ENCODE assay signal across 1 cellular context in genomic region chr5:71586941-71587708, GRCh38.
TF ChIP-seq lines count a peak whose summit lies in the region.

Gene MCCC2, plus strand, starts transcription at chr5:71587340. Its CDS starts 86 bp downstream, at chr5:71587426.

TF ChIP-seq in GM12878, 131 proteins besides CTCF, POLR2A, EP300 and RAD21 (continued from another document):
- no peak for TF ChIP-seq RELA (IDR thresholded peaks at IDR 0.05; ENCODE audit: borderline replicate concordance, partially characterized antibody)
- 0 out of 4 replicates have a peak, but pooled peaks of 1 of the 2 experiments have one; percentile 53 for TF ChIP-seq SRF (IDR thresholded peaks at IDR 0.05; ENCODE audit: low read depth in 2 of 2, low read length in 2 of 2)
- TF ChIP-seq IRF5 (IDR thresholded peaks at IDR 0.05; ENCODE audit: borderline replicate concordance), result 0 out of 2 replicates have a peak, but pooled peaks have one; percentile 23
- no peak for TF ChIP-seq KAT2A (conservative IDR thresholded peaks at IDR 0.05; ENCODE audit: control insufficient read depth, low read depth, low read length)
- peak in 1 of 2 experiments; percentile 40; a peak in 2 of 4 replicates for TF ChIP-seq IKZF2 (IDR thresholded peaks at IDR 0.05)
- no peak for TF ChIP-seq SUPT20H (IDR thresholded peaks at IDR 0.05; ENCODE audit: borderline replicate concordance, control insufficient read depth, low read depth, low read length)
- TF ChIP-seq FOS (IDR thresholded peaks at IDR 0.05; ENCODE audit: borderline replicate concordance, extremely low read depth, insufficient read length), result peak; percentile 30
- TF ChIP-seq IRF4 (IDR thresholded peaks at IDR 0.05; ENCODE audit: low read depth, low read length), result 0 out of 2 replicates have a peak, but pooled peaks have one; percentile 6
- TF ChIP-seq LARP7 (IDR thresholded peaks at IDR 0.05), result peak; percentile 73; the same call in 1 of the 2 replicates
- peak; percentile 73; the same call in 1 of the 2 replicates for TF ChIP-seq RB1 (IDR thresholded peaks at IDR 0.05; ENCODE audit: borderline replicate concordance)
- TF ChIP-seq POLR2AphosphoS2 (IDR thresholded peaks at IDR 0.05; ENCODE audit: low read depth, low read length), result peak; percentile 81; the same call in 1 of the 2 replicates
- peak in 1 of 2 experiments; percentile 87; a peak in 2 of 3 replicates for TF ChIP-seq EGR1 (IDR thresholded peaks at IDR 0.05; ENCODE audit: borderline replicate concordance in 1 of 2, low read depth in 2 of 2, low read length in 2 of 2)
- TF ChIP-seq YBX1 (IDR thresholded peaks at IDR 0.05), result no peak
- TF ChIP-seq MEF2B (IDR thresholded peaks at IDR 0.05; ENCODE audit: partially characterized antibody, poor library complexity, severe bottlenecking), result peak; percentile 42
- TF ChIP-seq, protein P1, sequence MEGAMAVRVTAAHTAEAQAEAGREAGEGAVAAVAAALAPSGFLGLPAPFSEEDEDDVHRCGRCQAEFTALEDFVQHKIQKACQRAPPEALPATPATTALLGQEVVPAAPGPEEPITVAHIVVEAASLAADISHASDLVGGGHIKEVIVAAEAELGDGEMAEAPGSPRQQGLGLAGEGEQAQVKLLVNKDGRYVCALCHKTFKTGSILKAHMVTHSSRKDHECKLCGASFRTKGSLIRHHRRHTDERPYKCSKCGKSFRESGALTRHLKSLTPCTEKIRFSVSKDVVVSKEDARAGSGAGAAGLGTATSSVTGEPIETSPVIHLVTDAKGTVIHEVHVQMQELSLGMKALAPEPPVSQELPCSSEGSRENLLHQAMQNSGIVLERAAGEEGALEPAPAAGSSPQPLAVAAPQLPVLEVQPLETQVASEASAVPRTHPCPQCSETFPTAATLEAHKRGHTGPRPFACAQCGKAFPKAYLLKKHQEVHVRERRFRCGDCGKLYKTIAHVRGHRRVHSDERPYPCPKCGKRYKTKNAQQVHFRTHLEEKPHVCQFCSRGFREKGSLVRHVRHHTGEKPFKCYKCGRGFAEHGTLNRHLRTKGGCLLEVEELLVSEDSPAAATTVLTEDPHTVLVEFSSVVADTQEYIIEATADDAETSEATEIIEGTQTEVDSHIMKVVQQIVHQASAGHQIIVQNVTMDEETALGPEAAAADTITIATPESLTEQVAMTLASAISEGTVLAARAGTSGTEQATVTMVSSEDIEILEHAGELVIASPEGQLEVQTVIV (IDR thresholded peaks at IDR 0.05; ENCODE audit: borderline replicate concordance, partially characterized antibody), result no peak
- no peak for TF ChIP-seq ZBTB33 (IDR thresholded peaks at IDR 0.05)
- TF ChIP-seq ZNF687 (IDR thresholded peaks at IDR 0.05), result peak; percentile 63
- no peak for TF ChIP-seq SUZ12 (IDR thresholded peaks at IDR 0.05; ENCODE audit: unreplicated experiment)
- TF ChIP-seq GABPA (IDR thresholded peaks at IDR 0.05; ENCODE audit: low read depth), result no peak
- TF ChIP-seq BCL3 (IDR thresholded peaks at IDR 0.05; ENCODE audit: borderline replicate concordance, insufficient read depth, low read depth, low read length, poor library complexity, severe bottlenecking), result peak; percentile 38
- TF ChIP-seq PBX3 (IDR thresholded peaks at IDR 0.05; ENCODE audit: insufficient replicate concordance, low read depth, low read length), result peak; percentile 1
- peak; percentile 33 for TF ChIP-seq NR2C1 (IDR thresholded peaks at IDR 0.05)
- no peak for TF ChIP-seq NFXL1 (IDR thresholded peaks at IDR 0.05; ENCODE audit: borderline replicate concordance)
- TF ChIP-seq SP1 (IDR thresholded peaks at IDR 0.05; ENCODE audit: low read depth, low read length), result peak; percentile 84
- TF ChIP-seq, protein P2, sequence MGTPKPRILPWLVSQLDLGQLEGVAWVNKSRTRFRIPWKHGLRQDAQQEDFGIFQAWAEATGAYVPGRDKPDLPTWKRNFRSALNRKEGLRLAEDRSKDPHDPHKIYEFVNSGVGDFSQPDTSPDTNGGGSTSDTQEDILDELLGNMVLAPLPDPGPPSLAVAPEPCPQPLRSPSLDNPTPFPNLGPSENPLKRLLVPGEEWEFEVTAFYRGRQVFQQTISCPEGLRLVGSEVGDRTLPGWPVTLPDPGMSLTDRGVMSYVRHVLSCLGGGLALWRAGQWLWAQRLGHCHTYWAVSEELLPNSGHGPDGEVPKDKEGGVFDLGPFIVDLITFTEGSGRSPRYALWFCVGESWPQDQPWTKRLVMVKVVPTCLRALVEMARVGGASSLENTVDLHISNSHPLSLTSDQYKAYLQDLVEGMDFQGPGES (IDR thresholded peaks at IDR 0.05), result peak; percentile 74; the same call in 1 of the 2 replicates
- no peak for TF ChIP-seq SIN3A (IDR thresholded peaks at IDR 0.05; ENCODE audit: low read depth, low read length)
- TF ChIP-seq ZNF384 (IDR thresholded peaks at IDR 0.05; ENCODE audit: borderline replicate concordance, low read depth, low read length), result no peak; the same call in 1 of the 2 replicates
- TF ChIP-seq, protein P3, sequence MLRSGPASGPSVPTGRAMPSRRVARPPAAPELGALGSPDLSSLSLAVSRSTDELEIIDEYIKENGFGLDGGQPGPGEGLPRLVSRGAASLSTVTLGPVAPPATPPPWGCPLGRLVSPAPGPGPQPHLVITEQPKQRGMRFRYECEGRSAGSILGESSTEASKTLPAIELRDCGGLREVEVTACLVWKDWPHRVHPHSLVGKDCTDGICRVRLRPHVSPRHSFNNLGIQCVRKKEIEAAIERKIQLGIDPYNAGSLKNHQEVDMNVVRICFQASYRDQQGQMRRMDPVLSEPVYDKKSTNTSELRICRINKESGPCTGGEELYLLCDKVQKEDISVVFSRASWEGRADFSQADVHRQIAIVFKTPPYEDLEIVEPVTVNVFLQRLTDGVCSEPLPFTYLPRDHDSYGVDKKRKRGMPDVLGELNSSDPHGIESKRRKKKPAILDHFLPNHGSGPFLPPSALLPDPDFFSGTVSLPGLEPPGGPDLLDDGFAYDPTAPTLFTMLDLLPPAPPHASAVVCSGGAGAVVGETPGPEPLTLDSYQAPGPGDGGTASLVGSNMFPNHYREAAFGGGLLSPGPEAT (IDR thresholded peaks at IDR 0.05; ENCODE audit: low read depth), result peak; percentile 40
- TF ChIP-seq RUNX3 (IDR thresholded peaks at IDR 0.05; ENCODE audit: low read length), result peak; percentile 66
